In genomic region chr2:70907130-70907756, GRCh38 we compare ENCODE assay signal across 10 cellular contexts. TPM values are rescaled to one million over a fixed set of nuclear protein-coding genes. Genes with fewer than 3 reads are reported as not detected.
DNase-seq lines count a peak whose midpoint lies in the region; ATAC-seq and TF ChIP-seq lines count a peak whose summit lies in the region.
"Had no signal": no experiment of that assay in that cellular context is flagged by ENCODE, and none has a peak within 500 bp of the region (broad histone marks: within the 10 kb centered on the region; RNA-seq: fewer than 3 reads in every experiment).

No MANE protein-coding gene starts in this region.

- DNase-seq in stimulated activated naive CD8-positive, alpha-beta T cell treated with anti-CD3 and anti-CD28 coated beads, Interleukin-15, Interleukin-2, amounts not matched to agents 100 U/mL and 50 U/mL, for 24 hours: no peak
- DNase-seq in lower lobe of right lung (no peak), ureter (ENCODE audit: low spot score) (peak; percentile 29), DMS153 (lab: John Stamatoyannopoulos, UW) (no peak), tibial artery (no peak), NCI-H510A treated with DMSO at 0.1 percent for 48 hours (lab: John Stamatoyannopoulos, UW) (no peak)
- DNase-seq: activated naive CD4-positive, alpha-beta T cell treated with anti-CD3 and anti-CD28 coated beads, Interleukin-2, amount 10 ng/mL, durations not matched to agents 7 days and 5 days; NCI-H1417 had no signal

- H3K27ac Mint-ChIP-seq in stimulated activated naive CD8-positive, alpha-beta T cell treated with anti-CD3 and anti-CD28 coated beads, Interleukin-15, Interleukin-2, amounts not matched to agents 100 ng/mL and 50 ng/mL, for 24 hours: no peak overlapping the region
- peak overlapping the region in 1 of 5 experiments; percentile 53 for H3K27ac Mint-ChIP-seq in brain
- H3K27ac Mint-ChIP-seq: activated naive CD4-positive, alpha-beta T cell treated with anti-CD3 and anti-CD28 coated beads, Interleukin-2, amount 10 ng/mL, durations not matched to agents 7 days and 5 days had no signal

- H3K27me3 ChIP-seq in lower lobe of right lung (ENCODE audit: low read depth) (peaks cover 94% of the 10 kb centered on the region), tibial artery (peaks cover 0 to 64% of the 10 kb centered on the region in 2 donors)

- H3K9me3 Mint-ChIP-seq in stimulated activated naive CD8-positive, alpha-beta T cell treated with anti-CD3 and anti-CD28 coated beads, Interleukin-15, Interleukin-2, amounts not matched to agents 100 ng/mL and 50 ng/mL, for 24 hours: no peaks in the 10 kb centered on the region
- H3K9me3 Mint-ChIP-seq in brain: peaks cover 0 to 13% (median 4%) of the 10 kb centered on the region in 5 experiments
- H3K9me3 Mint-ChIP-seq: activated naive CD4-positive, alpha-beta T cell treated with anti-CD3 and anti-CD28 coated beads, Interleukin-2, amount 10 ng/mL, durations not matched to agents 7 days and 5 days had no signal

- H3K36me3 ChIP-seq in lower lobe of right lung (no peaks in the 10 kb centered on the region), tibial artery (no peaks in the 10 kb centered on the region)

- ATAC-seq in stimulated activated naive CD8-positive, alpha-beta T cell treated with anti-CD3 and anti-CD28 coated beads, Interleukin-15, Interleukin-2, amounts not matched to agents 100 U/mL and 50 U/mL, for 24 hours: no peak
- ATAC-seq in lower lobe of right lung: peak; percentile 51 to 58

- peaks cover 81% of the 10 kb centered on the region for H3K27me3 Mint-ChIP-seq in stimulated activated naive CD8-positive, alpha-beta T cell treated with anti-CD3 and anti-CD28 coated beads, Interleukin-15, Interleukin-2, amounts not matched to agents 100 ng/mL and 50 ng/mL, for 24 hours
- peaks cover 66% of the 10 kb centered on the region for H3K27me3 Mint-ChIP-seq in brain

- no peaks in the 10 kb centered on the region for H3K36me3 Mint-ChIP-seq in stimulated activated naive CD8-positive, alpha-beta T cell treated with anti-CD3 and anti-CD28 coated beads, Interleukin-15, Interleukin-2, amounts not matched to agents 100 ng/mL and 50 ng/mL, for 24 hours (ENCODE audit: low read depth)
- H3K36me3 Mint-ChIP-seq in brain: peaks cover 20% of the 10 kb centered on the region
- H3K36me3 Mint-ChIP-seq: activated naive CD4-positive, alpha-beta T cell treated with anti-CD3 and anti-CD28 coated beads, Interleukin-2, amount 10 ng/mL, durations not matched to agents 7 days and 5 days had no signal

- peaks cover 5% of the 10 kb centered on the region for H3K4me1 ChIP-seq in lower lobe of right lung
- H3K4me1 ChIP-seq in tibial artery: peaks cover 0 to under 1% (median 0%) of the 10 kb centered on the region in 4 donors

- peaks cover 10% of the 10 kb centered on the region for H3K4me1 Mint-ChIP-seq in stimulated activated naive CD8-positive, alpha-beta T cell treated with anti-CD3 and anti-CD28 coated beads, Interleukin-15, Interleukin-2, amounts not matched to agents 100 ng/mL and 50 ng/mL, for 24 hours (ENCODE audit: low read depth)
- H3K4me1 Mint-ChIP-seq in brain: peaks cover 17% of the 10 kb centered on the region

- intact Hi-C loops in lower lobe of right lung (cut with DNase I) (no loop called here), tibial artery (cut with DNase I; ENCODE audit: low total_unique reads) (no loop called here)

- peak overlapping the region; percentile 56 for H3K4me3 Mint-ChIP-seq in stimulated activated naive CD8-positive, alpha-beta T cell treated with anti-CD3 and anti-CD28 coated beads, Interleukin-15, Interleukin-2, amounts not matched to agents 100 ng/mL and 50 ng/mL, for 24 hours
- peak overlapping the region; percentile 33 to 86 (median 73) for H3K4me3 Mint-ChIP-seq in brain
- H3K4me3 Mint-ChIP-seq: activated naive CD4-positive, alpha-beta T cell treated with anti-CD3 and anti-CD28 coated beads, Interleukin-2, amount 10 ng/mL, durations not matched to agents 7 days and 5 days had no signal

- H3K4me3 ChIP-seq in lower lobe of right lung (peak overlapping the region; percentile 34), tibial artery (peak overlapping the region in 1 of 2 donors; percentile 36)

- no peak for TF ChIP-seq CTCF in brain (conservative IDR thresholded peaks at IDR 0.05)
- TF ChIP-seq CTCF in lower lobe of right lung (IDR thresholded peaks at IDR 0.05): no peak
- TF ChIP-seq CTCF in tibial artery (IDR thresholded peaks at IDR 0.05): no peak

- H3K9me3 ChIP-seq in lower lobe of right lung (no peaks in the 10 kb centered on the region), tibial artery (no peaks in the 10 kb centered on the region)

- no peak overlapping the region for H3K27ac ChIP-seq in lower lobe of right lung
- no peak overlapping the region for H3K27ac ChIP-seq in tibial artery

RNA-seq across cellular contexts. Expression of gene VAX2, which starts 6.9 kb away (rescaled TPM):
- 6.8 TPM for polyA plus RNA-seq in brain (ENCODE audit: insufficient read depth, low read depth, low replicate concordance)
- total RNA-seq in lower lobe of right lung (not detected), ureter (0.44 TPM)

RNA-seq across cellular contexts. Expression of gene ATP6V1B1, which starts 28.5 kb away (rescaled TPM):
- polyA plus RNA-seq in brain (ENCODE audit: insufficient read depth, low read depth, low replicate concordance): 2.4 TPM
- total RNA-seq in lower lobe of right lung (2.2 TPM), ureter (2.4 TPM)
